ENCODE assay signal across 16 cellular contexts in the genomic region with DNA sequence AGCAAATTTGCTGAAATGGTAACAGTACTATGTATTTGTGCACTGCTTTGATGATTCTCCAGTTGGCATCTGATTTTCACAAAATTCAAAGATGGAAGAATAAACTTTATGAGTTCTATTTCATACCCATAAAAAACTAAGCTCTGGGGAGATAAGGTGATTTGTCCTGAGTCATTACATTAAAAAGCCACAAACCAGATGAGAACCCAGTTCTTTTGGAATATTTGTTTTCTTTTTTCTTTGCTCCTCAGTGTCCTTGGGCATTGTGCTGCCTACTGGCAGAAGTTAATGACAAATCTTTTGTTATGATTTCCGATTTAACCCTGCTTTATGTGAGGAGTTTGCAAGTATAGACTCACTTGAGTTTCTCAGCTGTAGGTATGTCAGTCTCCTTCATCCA. TPM values are rescaled to one million over a fixed set of nuclear protein-coding genes. Genes with fewer than 3 reads are reported as not detected.
DNase-seq lines count a peak whose midpoint lies in the region; ATAC-seq and TF ChIP-seq lines count a peak whose summit lies in the region.
"Had no signal": no experiment of that assay in that cellular context is flagged by ENCODE, and none has a peak within 500 bp of the region (broad histone marks: within the 10 kb centered on the region; RNA-seq: fewer than 3 reads in every experiment).

No MANE protein-coding gene starts in this region.

- H3K79me1 ChIP-seq in mesendoderm (ENCODE audit: low read length), result no peaks in the 10 kb centered on the region

- no peak overlapping the region for H4K5ac ChIP-seq in mesendoderm (ENCODE audit: low read length)

- no peak overlapping the region for H4K8ac ChIP-seq in mesendoderm (ENCODE audit: low read depth, low read length)

- intact Hi-C loops in PC-3 (cut with micrococcal nuclease) (loop anchor here (2.0 kb wide), 1 partner anchor 60 kb away; no protein-coding TSS in a partner anchor), mammary epithelial cell (cut with micrococcal nuclease) (no loop called here)
- intact Hi-C loops in naive thymus-derived CD4-positive, alpha-beta T cell (cut with micrococcal nuclease), result no loop called here

- peak overlapping the region; percentile 12 for H3K4me2 ChIP-seq in PC-3 (ENCODE audit: low read length)
- H3K4me2 ChIP-seq in mammary epithelial cell (ENCODE audit: insufficient read depth, low read depth, low read length), result no peak overlapping the region
- no peak overlapping the region for H3K4me2 ChIP-seq in mesendoderm (ENCODE audit: low read length)
- H3K4me2 ChIP-seq in osteoblast (ENCODE audit: insufficient read depth, low read length), result no peak overlapping the region

- H3K18ac ChIP-seq in mesendoderm (ENCODE audit: low read length), result no peak overlapping the region

- no peak overlapping the region for H3K23ac ChIP-seq in mesendoderm (ENCODE audit: low read length)

- H3K79me2 ChIP-seq in PC-3 (ENCODE audit: low read length) (no peaks in the 10 kb centered on the region), mammary epithelial cell (ENCODE audit: insufficient read depth, low read length) (peaks cover 94% of the 10 kb centered on the region), mesendoderm (ENCODE audit: control insufficient read depth, insufficient read depth, low read length) (no peaks in the 10 kb centered on the region), osteoblast (ENCODE audit: insufficient read depth, low read length) (no peaks in the 10 kb centered on the region)

- POLR2A ChIA-PET in PC-3 (lab: Charles Lee; ENCODE audit: unreplicated experiment), result no interaction called here
- POLR2A ChIA-PET in naive thymus-derived CD4-positive, alpha-beta T cell (lab: Charles Lee), result no interaction called here

- H3K36me3 ChIP-seq in PC-3 (ENCODE audit: low read depth, low read length) (no peaks in the 10 kb centered on the region), mammary epithelial cell (ENCODE audit: insufficient read depth, low read length) (peaks cover 4% of the 10 kb centered on the region), mesendoderm (ENCODE audit: control insufficient read depth, insufficient read depth, low read length) (no peaks in the 10 kb centered on the region), osteoblast (ENCODE audit: insufficient read depth, low read length) (no peaks in the 10 kb centered on the region)
- no peaks in the 10 kb centered on the region for H3K36me3 ChIP-seq in naive thymus-derived CD4-positive, alpha-beta T cell (ENCODE audit: control insufficient read depth in 2 of 3, insufficient read depth in 3 of 3, low read length in 3 of 3)

- peak; percentile 89 for ATAC-seq in PC-3
- no peak for ATAC-seq in GM18517 (IDR thresholded peaks at IDR 0.05; ENCODE audit: unreplicated experiment)
- ATAC-seq in naive thymus-derived CD4-positive, alpha-beta T cell, result no peak
- ATAC-seq: GM12878 had no signal

- peaks cover 0 to 4% (median 0%) of the 10 kb centered on the region in 11 donors for H3K9me3 Mint-ChIP-seq in naive thymus-derived CD4-positive, alpha-beta T cell

- H2BK5ac ChIP-seq in mesendoderm (ENCODE audit: low read length), result no peak overlapping the region

- no peaks in the 10 kb centered on the region for H3K4me1 Mint-ChIP-seq in naive thymus-derived CD4-positive, alpha-beta T cell
- H3K4me1 Mint-ChIP-seq: CD4-positive, alpha-beta memory T cell had no signal

- BruUV-seq in PC-3 (replicated peaks; lab: Mats Ljungman, UMichigan), result no TSS peak
- no TSS peak for BruUV-seq in mammary epithelial cell (replicated peaks; lab: Mats Ljungman, UMichigan)

- H3K4me3 Mint-ChIP-seq in naive thymus-derived CD4-positive, alpha-beta T cell, result no peak overlapping the region
- H3K4me3 Mint-ChIP-seq: CD4-positive, alpha-beta memory T cell; H9 had no signal

- 0 out of 2 replicates have a peak, but pooled peaks have one; percentile 13 for TF ChIP-seq CTCF in PC-3 (conservative IDR thresholded peaks at IDR 0.05; ENCODE audit: low read depth, low read length)
- no peak for TF ChIP-seq CTCF in mammary epithelial cell (conservative IDR thresholded peaks at IDR 0.05 in 1 of 2, IDR thresholded peaks at IDR 0.05 in 1 of 2; ENCODE audit: extremely low read depth in 1 of 2, insufficient read depth in 1 of 2, low read depth in 1 of 2, low read length in 2 of 2)
- TF ChIP-seq CTCF in osteoblast (IDR thresholded peaks at IDR 0.05; ENCODE audit: extremely low read depth, low read depth, low read length), result no peak

- H3F3A ChIP-seq in PC-3 (ENCODE audit: low read length, unreplicated experiment), result no peaks in the 10 kb centered on the region

- H3K4me3 ChIP-seq in PC-3 (ENCODE audit: low read length) (no peak overlapping the region), mammary epithelial cell (replicated peaks in 1 of 3; ENCODE audit: insufficient read depth in 1 of 3, low read depth in 2 of 3, low read length in 3 of 3) (no peak overlapping the region), mesendoderm (ENCODE audit: low read length) (no peak overlapping the region), osteoblast (ENCODE audit: insufficient read depth, low read length) (no peak overlapping the region)
- H3K4me3 ChIP-seq in naive thymus-derived CD4-positive, alpha-beta T cell (ENCODE audit: low read length), result no peak overlapping the region
- H3K4me3 ChIP-seq: GM12878 had no signal

- peak overlapping the region; percentile 37 for H3K27ac ChIP-seq in PC-3 (ENCODE audit: low read length)
- no peak overlapping the region for H3K27ac ChIP-seq in mammary epithelial cell (ENCODE audit: insufficient read depth, low read depth, low read length)
- H3K27ac ChIP-seq in mesendoderm (ENCODE audit: low read depth, low read length), result no peak overlapping the region
- no peak overlapping the region for H3K27ac ChIP-seq in osteoblast (ENCODE audit: low read depth, low read length)
- H3K27ac ChIP-seq in naive thymus-derived CD4-positive, alpha-beta T cell (ENCODE audit: low read depth, low read length), result no peak overlapping the region
- H3K27ac ChIP-seq: C4-2B had no signal

- no peak overlapping the region for H2AK5ac ChIP-seq in mesendoderm (ENCODE audit: low read length)

- in situ Hi-C loops in mammary epithelial cell (cut with MboI; ENCODE audit: low sequenced_read_pairs in 2 of 2), result no loop called here

- H3K27me3 ChIP-seq in PC-3 (ENCODE audit: low read length), result no peaks in the 10 kb centered on the region
- no peaks in the 10 kb centered on the region for H3K27me3 ChIP-seq in mammary epithelial cell (ENCODE audit: insufficient read depth, low read length)
- H3K27me3 ChIP-seq in mesendoderm (ENCODE audit: insufficient read depth, low read length, poor library complexity), result no peaks in the 10 kb centered on the region
- H3K27me3 ChIP-seq in osteoblast (ENCODE audit: insufficient read depth, low read length), result peaks cover 28% of the 10 kb centered on the region
- H3K27me3 ChIP-seq in naive thymus-derived CD4-positive, alpha-beta T cell (ENCODE audit: control insufficient read depth in 2 of 2, insufficient read depth in 2 of 2, low read length in 2 of 2), result no peaks in the 10 kb centered on the region

- H2AFZ ChIP-seq in PC-3 (ENCODE audit: low read length) (no peak overlapping the region), mammary epithelial cell (ENCODE audit: low read depth, low read length) (no peak overlapping the region), osteoblast (ENCODE audit: low read length) (no peak overlapping the region)

- DNase-seq in ELR (ENCODE audit: low read depth) (peak; percentile 28), PC-3 (peak; percentile 88), mammary epithelial cell (peak; percentile 52), mesendoderm (no peak), osteoblast (ENCODE audit: insufficient read length, low spot score, missing footprints) (no peak)
- DNase-seq in activated naive CD4-positive, alpha-beta T cell (lab: John Stamatoyannopoulos, UW), result no peak
- DNase-seq in naive thymus-derived CD4-positive, alpha-beta T cell, result no peak
- DNase-seq: ACHN; AML-193; CD4-positive, alpha-beta memory T cell; DMS153; DMS79; H9 had no signal

- CTCF ChIA-PET in PC-3 (lab: Charles Lee), result interaction anchor here (0.7 to 1.4 kb wide), 4 partner anchors 15 to 100 kb away, joined by 3 to 9 read pairs (median 5); no protein-coding TSS in a partner anchor
- CTCF ChIA-PET in mammary epithelial cell (lab: Charles Lee; ENCODE audit: low non-redundant PET), result interaction anchor here (0.6 kb wide), 1 partner anchor 344 kb away, joined by 4 read pairs; no protein-coding TSS in a partner anchor
- CTCF ChIA-PET in naive thymus-derived CD4-positive, alpha-beta T cell (lab: Charles Lee), result interaction anchor here (0.6 kb wide), 1 partner anchor 218 kb away, joined by 3 read pairs; no protein-coding TSS in a partner anchor

- no peak overlapping the region for H3K56ac ChIP-seq in mesendoderm (ENCODE audit: low read length)

- H3K36me3 Mint-ChIP-seq in naive thymus-derived CD4-positive, alpha-beta T cell, result no peaks in the 10 kb centered on the region
- H3K36me3 Mint-ChIP-seq: CD4-positive, alpha-beta memory T cell had no signal

- H3K9me2 ChIP-seq in PC-3 (replicated peaks; ENCODE audit: low read length), result no peaks in the 10 kb centered on the region

- WGBS in mammary epithelial cell (ENCODE audit: low coverage, missing lambda C conversion rate), result 44% methylated on average over 1 of the region's 1 CpG
- WGBS in mesendoderm (ENCODE audit: extremely low coverage, insufficient coverage, low lambda C conversion rate), result no CpG with 5 or more reads among the region's 1 CpG

- no peak overlapping the region for H3K9ac ChIP-seq in PC-3 (ENCODE audit: low read length)
- H3K9ac ChIP-seq in mammary epithelial cell (ENCODE audit: insufficient read depth, low read length), result no peak overlapping the region
- H3K9ac ChIP-seq in mesendoderm (ENCODE audit: low read length), result no peak overlapping the region

- H2BK15ac ChIP-seq in mesendoderm (replicated peaks; ENCODE audit: low read depth), result peak overlapping the region; percentile 38

- peaks cover 18 to 32% (median 24%) of the 10 kb centered on the region in 5 donors for H3K27me3 Mint-ChIP-seq in naive thymus-derived CD4-positive, alpha-beta T cell

- no peak overlapping the region for H2BK120ac ChIP-seq in mesendoderm (ENCODE audit: low read depth, low read length)

- dilution Hi-C loops in mammary epithelial cell (cut with HindIII; ENCODE audit: low sequenced_read_pairs), result no loop called here

- no peaks in the 10 kb centered on the region for H3K9me3 ChIP-seq in PC-3 (ENCODE audit: low read length)
- no peaks in the 10 kb centered on the region for H3K9me3 ChIP-seq in mammary epithelial cell (replicated peaks; ENCODE audit: insufficient read depth, low read length)
- H3K9me3 ChIP-seq in osteoblast (ENCODE audit: low read depth, low read length), result no peaks in the 10 kb centered on the region
- H3K9me3 ChIP-seq in naive thymus-derived CD4-positive, alpha-beta T cell (ENCODE audit: control insufficient read depth in 2 of 3, low read length in 3 of 3), result no peaks in the 10 kb centered on the region

- peaks cover 29% of the 10 kb centered on the region for H3K4me1 ChIP-seq in PC-3 (ENCODE audit: insufficient read depth, low read length)
- peaks cover 32% of the 10 kb centered on the region for H3K4me1 ChIP-seq in mammary epithelial cell (ENCODE audit: insufficient read depth, low read length)
- H3K4me1 ChIP-seq in mesendoderm (ENCODE audit: control insufficient read depth, low read depth, low read length), result no peaks in the 10 kb centered on the region
- no peaks in the 10 kb centered on the region for H3K4me1 ChIP-seq in osteoblast (ENCODE audit: insufficient read depth, low read length)
- H3K4me1 ChIP-seq in naive thymus-derived CD4-positive, alpha-beta T cell (ENCODE audit: control insufficient read depth in 2 of 2, insufficient read depth in 2 of 2, low read length in 2 of 2), result no peaks in the 10 kb centered on the region

- no peak overlapping the region for H3K4ac ChIP-seq in mesendoderm (ENCODE audit: low read depth, low read length)

- no peak overlapping the region for H3K27ac Mint-ChIP-seq in naive thymus-derived CD4-positive, alpha-beta T cell
- H3K27ac Mint-ChIP-seq: CD4-positive, alpha-beta memory T cell had no signal

- no peaks in the 10 kb centered on the region for H4K20me1 ChIP-seq in PC-3 (ENCODE audit: low read length)
- H4K20me1 ChIP-seq in mammary epithelial cell (ENCODE audit: insufficient read depth, low read length), result no peaks in the 10 kb centered on the region
- H4K20me1 ChIP-seq in osteoblast (ENCODE audit: insufficient read depth, low read length), result no peaks in the 10 kb centered on the region

RNA-seq across cellular contexts. Expression of gene AMOTL1, which starts 45.4 kb away (rescaled TPM):
- total RNA-seq in PC-3 (2014; rRNA removed), result 32.6 and 37.9 TPM in 2 replicates
- total RNA-seq in mammary epithelial cell, result 100 to 1,000 TPM; 181 to 201 TPM
- polyA plus RNA-seq in mammary epithelial cell, result 87.4 TPM
- polyA minus RNA-seq in mammary epithelial cell, result 304 TPM
- 37.8 TPM for polyA plus RNA-seq in mesendoderm (2013, experiment 1 of 2)
- 36.9 TPM for polyA plus RNA-seq in mesendoderm (2013, experiment 2 of 2)
- 53.6 and 54.2 TPM in 2 replicates for total RNA-seq in osteoblast
- 1 to 10 TPM in 1 of 5 experiments, under 1 TPM in 3, not detected in 1; 0.05 to 6.3 (median 0.39) TPM for total RNA-seq in naive thymus-derived CD4-positive, alpha-beta T cell
- under 1 TPM in 1 of 2 donors, not detected in 1; 0.07 TPM for polyA plus RNA-seq in naive thymus-derived CD4-positive, alpha-beta T cell

Comparison
In these comparisons a context has a peak if more than half of its experiments do, and no peak if none do; other contexts are left out.
1. DNase-seq: peak in ELR (single experiment), PC-3 (single experiment) and mammary epithelial cell (single experiment); none in mesendoderm (single experiment), activated naive CD4-positive, alpha-beta T cell (0 of 4), osteoblast (single experiment) and naive thymus-derived CD4-positive, alpha-beta T cell (0 of 9).